Comparison of ENCODE assay signal across 18 cellular contexts in genomic region chr12:105493091-105493615, GRCh38.
A peak's percentile ranks its signal among the peaks of the same experiment; 100 is the strongest.
DNase-seq lines count a peak whose midpoint lies in the region; ATAC-seq and TF ChIP-seq lines count a peak whose summit lies in the region.
"Had no signal": no experiment of that assay in that cellular context is flagged by ENCODE, and none has a peak within 500 bp of the region (broad histone marks: within the 10 kb centered on the region; RNA-seq: fewer than 3 reads in every experiment).

No MANE protein-coding gene starts in this region.

- TF ChIP-seq CTCF in osteocyte (IDR thresholded peaks at IDR 0.05), result no peak
- TF ChIP-seq CTCF in foreskin keratinocyte (conservative IDR thresholded peaks at IDR 0.05), result no peak

- H3K27ac Mint-ChIP-seq in osteocyte (ENCODE audit: unreplicated experiment), result peak overlapping the region; percentile 81
- H3K27ac Mint-ChIP-seq: CD14-positive monocyte had no signal

- H3K27me3 ChIP-seq in SJSA1 (replicated peaks), result no peaks in the 10 kb centered on the region
- no peaks in the 10 kb centered on the region for H3K27me3 ChIP-seq in foreskin keratinocyte

- H3K4me1 ChIP-seq in SJSA1 (replicated peaks), result peaks cover 19% of the 10 kb centered on the region
- no peaks in the 10 kb centered on the region for H3K4me1 ChIP-seq in foreskin keratinocyte
- H3K4me1 ChIP-seq: A549, HAP-1 had no signal

- H3K27me3 Mint-ChIP-seq in osteocyte (ENCODE audit: unreplicated experiment), result no peaks in the 10 kb centered on the region

- peak; percentile 22 for DNase-seq in EL
- DNase-seq in SJSA1 (ENCODE audit: low read depth in 1 of 2, low spot score in 2 of 2), result peak in 1 of 2 experiments; percentile 59
- peak; percentile 9 for DNase-seq in fibroblast of peridontal ligament (ENCODE audit: extremely low read depth)
- no peak for DNase-seq in osteocyte (ENCODE audit: extremely low spot score, unreplicated experiment)
- DNase-seq in DMS79 treated with DMSO at 0.1 percent for 48 hours (lab: John Stamatoyannopoulos, UW), result no peak
- no peak for DNase-seq in activated CD4-positive, alpha-beta T cell treated with anti-CD3 and anti-CD28 coated beads, Interleukin-2, amount 50 U/mL, for 4 hours
- no peak for DNase-seq in foreskin keratinocyte
- DNase-seq in RPMI8226, result no peak
- DNase-seq: AML-193, Kasumi-1, MM.1S, NCI-H1092 treated with DMSO at 0.1 percent for 48 hours, NCI-H1694 treated with DMSO at 0.1 percent for 48 hours, NCI-H510A, NCI-H774 had no signal

- H3K36me3 ChIP-seq in SJSA1, result no peaks in the 10 kb centered on the region
- H3K36me3 ChIP-seq: HAP-1 had no signal

- H3K4me1 Mint-ChIP-seq in osteocyte (ENCODE audit: unreplicated experiment), result peaks cover 41% of the 10 kb centered on the region
- H3K4me1 Mint-ChIP-seq: CD14-positive monocyte had no signal

- H3K27ac ChIP-seq in SJSA1, result peak overlapping the region; percentile 68
- no peak overlapping the region for H3K27ac ChIP-seq in foreskin keratinocyte
- H3K27ac ChIP-seq: A549 had no signal

- H3K4me3 ChIP-seq in SJSA1, result no peak overlapping the region
- H3K4me3 ChIP-seq: A549, HAP-1 had no signal

- H3K9me3 ChIP-seq in SJSA1 (replicated peaks), result no peaks in the 10 kb centered on the region
- H3K9me3 ChIP-seq: HAP-1 had no signal

- peak overlapping the region; percentile 29 for H3K4me3 Mint-ChIP-seq in osteocyte (ENCODE audit: unreplicated experiment)
- H3K4me3 Mint-ChIP-seq: CD14-positive monocyte had no signal

- peaks cover 8% of the 10 kb centered on the region for H3K9me3 Mint-ChIP-seq in osteocyte (ENCODE audit: unreplicated experiment)

- ATAC-seq in foreskin keratinocyte, result no peak
- ATAC-seq: A549 had no signal

- H3K36me3 Mint-ChIP-seq in osteocyte (ENCODE audit: unreplicated experiment), result peaks cover 6% of the 10 kb centered on the region
- H3K36me3 Mint-ChIP-seq: CD14-positive monocyte had no signal

Comparison
In these comparisons a context has a peak if more than half of its experiments do, and no peak if none do; other contexts are left out.
1. DNase-seq: peak in EL (single experiment) and fibroblast of peridontal ligament (single experiment); none in osteocyte (single experiment), DMS79 treated with DMSO at 0.1 percent for 48 hours (single experiment), activated CD4-positive, alpha-beta T cell treated with anti-CD3 and anti-CD28 coated beads, Interleukin-2, amount 50 U/mL, for 4 hours (0 of 2), foreskin keratinocyte (0 of 2) and RPMI8226 (single experiment).